ENCODE assay signal across 17 cellular contexts in the genomic region with DNA sequence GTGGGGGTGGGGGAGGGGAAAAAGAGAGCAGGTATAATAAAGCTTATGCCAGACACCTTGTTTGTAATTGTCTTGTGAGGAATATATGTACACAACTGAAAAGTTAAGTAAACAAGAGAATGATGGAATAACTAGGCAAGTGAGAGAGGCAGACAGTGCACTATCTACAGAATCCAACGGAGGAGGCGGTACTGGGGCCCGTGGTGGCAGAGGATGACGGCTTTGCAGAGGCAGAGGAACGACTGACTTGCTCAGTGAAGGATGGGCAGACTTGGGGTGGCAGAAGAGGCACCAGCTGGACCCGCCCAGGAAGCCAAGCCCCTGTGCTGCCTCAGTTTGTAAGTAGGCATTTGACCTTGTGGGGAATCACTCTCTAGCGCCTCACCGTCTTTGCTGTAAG.
DNase-seq lines count a peak whose midpoint lies in the region; ATAC-seq and TF ChIP-seq lines count a peak whose summit lies in the region.
"Had no signal": no experiment of that assay in that cellular context is flagged by ENCODE, and none has a peak within 500 bp of the region (broad histone marks: within the 10 kb centered on the region; RNA-seq: fewer than 3 reads in every experiment).

No MANE protein-coding gene starts in this region.

- H3K4me1 Mint-ChIP-seq in neural crest cell: peaks cover 30% of the 10 kb centered on the region
- H3K4me1 Mint-ChIP-seq: CD14-positive monocyte; CD8-positive, alpha-beta memory T cell had no signal

- H3K9me3 Mint-ChIP-seq in neural crest cell: peaks cover under 1% of the 10 kb centered on the region
- H3K9me3 Mint-ChIP-seq: CD4-positive, alpha-beta T cell; HFFc6 had no signal

- peaks cover 40% of the 10 kb centered on the region for H3K4me1 ChIP-seq in KMS-11 (ENCODE audit: low read depth, poor library complexity, severe bottlenecking)
- H3K4me1 ChIP-seq: HAP-1 had no signal

- no peaks in the 10 kb centered on the region for H3K36me3 ChIP-seq in KMS-11 (ENCODE audit: insufficient read depth)
- H3K36me3 ChIP-seq: HAP-1 had no signal

- no peaks in the 10 kb centered on the region for H4K20me1 ChIP-seq in KMS-11 (ENCODE audit: insufficient read depth)

- no peak overlapping the region for H2AFZ ChIP-seq in KMS-11 (ENCODE audit: low read depth)

- peak overlapping the region; percentile 78; the same call in 1 of the 2 replicates for H3K27ac ChIP-seq in KMS-11

- no peak overlapping the region for H3K4me3 ChIP-seq in KMS-11 (IDR thresholded peaks at IDR 0.05; ENCODE audit: insufficient read depth, low read depth, low read length)
- H3K4me3 ChIP-seq: GM12878, HAP-1 had no signal

- TF ChIP-seq CTCF in KMS-11 (conservative IDR thresholded peaks at IDR 0.05; ENCODE audit: low read depth, low read length): no peak
- no peak for TF ChIP-seq CTCF in neural crest cell (conservative IDR thresholded peaks at IDR 0.05)

- H3K36me3 Mint-ChIP-seq in neural crest cell (ENCODE audit: low read depth): no peaks in the 10 kb centered on the region
- H3K36me3 Mint-ChIP-seq: CD14-positive monocyte; CD8-positive, alpha-beta memory T cell had no signal

- no peak for ATAC-seq in left lobe of liver
- ATAC-seq: GM12878 had no signal

- peak overlapping the region; percentile 13; the same call in 1 of the 2 replicates for H3K4me2 ChIP-seq in KMS-11

- H3K27me3 Mint-ChIP-seq in neural crest cell (ENCODE audit: low read depth): no peaks in the 10 kb centered on the region

- no peaks in the 10 kb centered on the region for H3K27me3 ChIP-seq in KMS-11 (ENCODE audit: insufficient read depth, low read depth)

- no peaks in the 10 kb centered on the region for H3K79me2 ChIP-seq in KMS-11 (ENCODE audit: insufficient read depth, low read depth)

- H3K4me3 Mint-ChIP-seq in neural crest cell: no peak overlapping the region
- H3K4me3 Mint-ChIP-seq: CD14-positive monocyte; CD4-positive, alpha-beta T cell; CD8-positive, alpha-beta memory T cell; HFFc6 had no signal

- peak overlapping the region; percentile 69 for H3K27ac Mint-ChIP-seq in neural crest cell (ENCODE audit: unreplicated experiment)
- H3K27ac Mint-ChIP-seq: CD14-positive monocyte; CD4-positive, alpha-beta T cell; CD8-positive, alpha-beta memory T cell; HFFc6 had no signal

- DNase-seq in NCI-H748 (lab: John Stamatoyannopoulos, UW; ENCODE audit: unreplicated experiment) (peak; percentile 10), NCI-H748 treated with DMSO at 0.1 percent for 48 hours (lab: John Stamatoyannopoulos, UW) (no peak), neural crest cell (ENCODE audit: low read depth, low spot score) (no peak), dedifferentiated amniotic fluid mesenchymal stem cell (ENCODE audit: extremely low spot score) (no peak), left lobe of liver (ENCODE audit: low spot score) (no peak)
- DNase-seq: CD4-positive, alpha-beta T cell; CD8-positive, alpha-beta memory T cell; DMS 273 treated with DMSO at 0.1 percent for 48 hours; DMS79; EL; GDM1; GOT3; HFFc6 had no signal

- H3K9ac ChIP-seq in KMS-11: no peak overlapping the region
